In the genomic region with DNA sequence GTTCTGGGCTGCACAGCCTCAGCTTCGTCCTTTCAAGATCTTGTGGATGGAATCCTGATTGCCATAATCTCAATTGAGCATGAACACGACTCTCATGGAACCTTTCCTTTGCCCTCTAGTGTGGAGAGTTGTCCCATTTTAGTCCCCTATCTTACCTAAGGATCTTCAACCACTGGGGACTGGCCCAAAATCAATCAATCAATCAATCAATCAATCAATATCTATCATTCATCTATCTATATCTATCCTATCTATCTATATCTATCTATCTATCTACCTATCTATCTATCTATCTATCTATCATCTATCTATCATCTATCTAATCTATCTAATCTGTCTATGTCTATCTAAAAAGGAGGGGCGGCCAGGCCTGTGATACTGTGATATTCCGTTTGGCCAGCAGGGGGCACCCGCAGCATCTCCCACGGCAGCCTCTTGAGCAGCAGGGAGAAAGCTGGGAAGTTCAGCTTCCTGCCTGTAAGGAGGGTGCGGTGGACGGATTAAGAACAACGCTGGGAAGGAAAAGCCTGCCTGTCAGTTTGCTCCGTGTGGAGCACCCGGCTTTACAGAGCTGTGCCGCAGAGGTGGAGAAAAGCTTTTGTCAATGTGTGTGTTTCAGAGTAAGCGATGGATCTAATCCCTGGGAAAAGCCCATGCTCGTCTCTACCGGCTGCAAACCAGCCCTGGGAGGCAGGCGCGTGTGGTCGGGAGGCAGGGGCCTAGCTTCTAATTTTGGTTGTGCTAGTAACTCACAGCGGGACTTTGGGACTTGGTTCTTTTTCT, we compare ENCODE assay signal across 8 cellular contexts.
A peak's percentile ranks its signal among the peaks of the same experiment; 100 is the strongest.
DNase-seq lines count a peak whose midpoint lies in the region; ATAC-seq, FAIRE-seq and TF ChIP-seq lines count a peak whose summit lies in the region.

No MANE protein-coding gene starts in this region.

- H3K4me1 ChIP-seq in pancreas (peaks cover 0 to 11% (median 5%) of the 10 kb centered on the region in 3 donors), thyroid gland (peaks cover 21 to 22% of the 10 kb centered on the region in 2 donors)

- ATAC-seq in GM21576 (IDR thresholded peaks at IDR 0.05; ENCODE audit: unreplicated experiment): peak; percentile 67
- ATAC-seq in activated naive CD4-positive, alpha-beta T cell treated with anti-CD3 and anti-CD28 coated beads, Interleukin-2, amount 50 U/mL, for 72 hours: peak; percentile 74
- peak; percentile 89 to 95 (median 93) for ATAC-seq in pancreas

- peak overlapping the region in 2 of 4 donors; percentile 25 to 32 for H3K4me3 ChIP-seq in pancreas
- no peak overlapping the region for H3K4me3 ChIP-seq in thyroid gland (replicated peaks in 1 of 3)

- H3K9me3 Mint-ChIP-seq in activated naive CD4-positive, alpha-beta T cell treated with anti-CD3 and anti-CD28 coated beads, Interleukin-2, amount 50 U/mL, for 72 hours: no peaks in the 10 kb centered on the region

- 7 to 12% methylated on average over 19 of the region's 19 CpGs for WGBS in pancreas, 2 donors
- 11 to 14% methylated on average over 19 of the region's 19 CpGs for WGBS in thyroid gland, 2 donors

- no peak for TF ChIP-seq POLR2A in thyroid gland (IDR thresholded peaks at IDR 0.05)

- no peaks in the 10 kb centered on the region for H3K27me3 ChIP-seq in pancreas
- H3K27me3 ChIP-seq in thyroid gland: no peaks in the 10 kb centered on the region

- H3K27ac Mint-ChIP-seq in activated naive CD4-positive, alpha-beta T cell treated with anti-CD3 and anti-CD28 coated beads, Interleukin-2, amount 50 U/mL, for 72 hours: no peak overlapping the region

- no peak for FAIRE-seq in pancreas (lab: Jason Lieb, UNC)

- H3K36me3 ChIP-seq in pancreas (no peaks in the 10 kb centered on the region), thyroid gland (no peaks in the 10 kb centered on the region)

- intact Hi-C loops in head of caudate nucleus (cut with DNase I): no loop called here
- intact Hi-C loops in pancreas (cut with DNase I): loop anchor here in 1 of 3 donors (10.0 kb wide), 1 partner anchor 262 kb away; no protein-coding TSS in a partner anchor
- intact Hi-C loops in thyroid gland (cut with DNase I): no loop called here

- H3K36me3 Mint-ChIP-seq in activated naive CD4-positive, alpha-beta T cell treated with anti-CD3 and anti-CD28 coated beads, Interleukin-2, amount 50 U/mL, for 72 hours: no peaks in the 10 kb centered on the region

- peak; percentile 74 for DNase-seq in DMS53 treated with DMSO at 0.1 percent for 48 hours (lab: John Stamatoyannopoulos, UW; ENCODE audit: unreplicated experiment)
- peak; percentile 44 for DNase-seq in KG1 (lab: John Stamatoyannopoulos, UW)
- peak; percentile 77 for DNase-seq in SK-N-DZ (ENCODE audit: low spot score)
- DNase-seq in activated naive CD4-positive, alpha-beta T cell treated with anti-CD3 and anti-CD28 coated beads, Interleukin-2, amount 50 U/mL, for 72 hours (ENCODE audit: low spot score in 2 of 2): peak in 1 of 2 donors; percentile 83
- DNase-seq in head of caudate nucleus: peak; percentile 72 to 94 (median 88)
- peak; percentile 67 to 90 (median 82) for DNase-seq in pancreas
- peak; percentile 79 to 85 for DNase-seq in thyroid gland

- H3K9me3 ChIP-seq in pancreas (no peaks in the 10 kb centered on the region), thyroid gland (no peaks in the 10 kb centered on the region)

- no peak overlapping the region for H3K27ac ChIP-seq in pancreas
- peak overlapping the region; percentile 27 to 77 (median 70) for H3K27ac ChIP-seq in thyroid gland

- peak; percentile 71 to 93 (median 84) for TF ChIP-seq CTCF in pancreas (IDR thresholded peaks at IDR 0.05)
- peak; percentile 84 to 95 (median 88) for TF ChIP-seq CTCF in thyroid gland (IDR thresholded peaks at IDR 0.05)

Comparison
In these comparisons a context has a peak if more than half of its experiments do, and no peak if none do; other contexts are left out.
1. H3K27ac ChIP-seq: peak in thyroid gland (3 of 3); none in pancreas (0 of 4).
2. Peak in every context shown above with its lines, with median percentiles within 50 percentile points of each other: ATAC-seq.